ENCODE assay signal across 9 cellular contexts in the genomic region with DNA sequence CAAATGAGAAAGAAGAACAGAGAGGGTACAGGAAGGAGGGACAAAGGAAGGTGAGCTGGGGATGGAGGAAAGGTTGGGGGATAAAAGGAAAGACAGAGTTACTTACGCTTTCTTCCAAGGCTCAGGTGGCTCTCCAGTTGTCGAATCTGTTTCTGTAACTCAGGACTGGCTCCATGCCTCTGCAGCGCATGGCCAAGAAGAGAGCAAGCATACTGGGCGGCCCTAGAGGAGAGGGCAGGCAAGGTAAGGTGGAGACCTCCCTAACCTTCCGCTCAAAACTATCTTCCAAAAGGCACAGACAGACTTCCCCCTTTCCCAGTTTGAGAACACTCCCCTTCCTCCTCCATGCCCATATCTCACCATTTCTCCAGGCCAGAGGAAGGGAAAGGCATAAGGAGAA. TPM values are rescaled to one million over a fixed set of nuclear protein-coding genes. Genes with fewer than 3 reads are reported as not detected.
DNase-seq lines count a peak whose midpoint lies in the region; ATAC-seq and TF ChIP-seq lines count a peak whose summit lies in the region.
"Had no signal": no experiment of that assay in that cellular context is flagged by ENCODE, and none has a peak within 500 bp of the region (broad histone marks: within the 10 kb centered on the region; RNA-seq: fewer than 3 reads in every experiment).

No MANE protein-coding gene starts in this region.

- H3K36me3 ChIP-seq in left ventricle myocardium inferior (peaks cover 43% of the 10 kb centered on the region), breast epithelium (no peaks in the 10 kb centered on the region), mesodermal cell (ENCODE audit: control insufficient read depth, insufficient read depth, low read length) (peaks cover 44% of the 10 kb centered on the region), vagina (peaks cover 0 to 30% of the 10 kb centered on the region in 2 donors)

- TF ChIP-seq CTCF in left ventricle myocardium inferior (IDR thresholded peaks at IDR 0.05; ENCODE audit: borderline replicate concordance), result no peak
- TF ChIP-seq CTCF in breast epithelium (IDR thresholded peaks at IDR 0.05), result no peak
- no peak for TF ChIP-seq CTCF in vagina (IDR thresholded peaks at IDR 0.05)

- no peak for DNase-seq in left ventricle myocardium inferior
- no peak for DNase-seq in left ventricle myocardium superior
- DNase-seq in breast epithelium (ENCODE audit: low spot score in 2 of 2), result no peak
- no peak for DNase-seq in vagina (ENCODE audit: extremely low spot score in 2 of 2)
- no peak for DNase-seq in NCI-H2029 treated with DMSO at 0.1 percent for 48 hours (lab: John Stamatoyannopoulos, UW)
- DNase-seq: NCI-H2029 had no signal

- TF ChIP-seq POLR2A in breast epithelium (IDR thresholded peaks at IDR 0.05) (no peak), vagina (IDR thresholded peaks at IDR 0.05) (no peak)

- 95 to 100% methylated on average over 2 to 3 of the region's 5 CpGs for WGBS in mesodermal cell (ENCODE audit: insufficient coverage in 2 of 2), 2 experiments

- no peaks in the 10 kb centered on the region for H3K27me3 ChIP-seq in left ventricle myocardium inferior (ENCODE audit: low read depth)
- no peaks in the 10 kb centered on the region for H3K27me3 ChIP-seq in breast epithelium
- no peaks in the 10 kb centered on the region for H3K27me3 ChIP-seq in vagina

- peak overlapping the region; percentile 96 for H3K27ac ChIP-seq in left ventricle myocardium inferior (replicated peaks)
- peak overlapping the region; percentile 93 to 94 for H3K27ac ChIP-seq in breast epithelium
- no peak overlapping the region for H3K27ac ChIP-seq in mesodermal cell (ENCODE audit: low read depth, low read length, severe bottlenecking)
- peak overlapping the region; percentile 81 for H3K27ac ChIP-seq in vagina

- ATAC-seq in left ventricle myocardium superior (no peak), HG02623 (IDR thresholded peaks at IDR 0.05; ENCODE audit: unreplicated experiment) (no peak), HG03571 (IDR thresholded peaks at IDR 0.05; ENCODE audit: unreplicated experiment) (no peak)

- H3K4me1 ChIP-seq in left ventricle myocardium inferior, result peaks cover 36% of the 10 kb centered on the region
- peaks cover 4 to 15% of the 10 kb centered on the region in 2 donors for H3K4me1 ChIP-seq in breast epithelium
- peaks cover 7% of the 10 kb centered on the region for H3K4me1 ChIP-seq in mesodermal cell (ENCODE audit: control insufficient read depth, insufficient read depth, low read length, poor library complexity, severe bottlenecking)
- peaks cover 31% of the 10 kb centered on the region for H3K4me1 ChIP-seq in vagina

- peak overlapping the region; percentile 94 for H3K4me3 ChIP-seq in left ventricle myocardium inferior
- H3K4me3 ChIP-seq in breast epithelium, result peak overlapping the region; percentile 88 to 95 (median 88)
- peak overlapping the region; percentile 80 for H3K4me3 ChIP-seq in mesodermal cell (ENCODE audit: extremely low read depth, insufficient read depth, low read length, poor library complexity, severe bottlenecking)
- H3K4me3 ChIP-seq in vagina, result peak overlapping the region; percentile 94 to 97

- intact Hi-C loops in left ventricle myocardium inferior (cut with micrococcal nuclease) (loop anchor here (10.0 kb wide), 2 partner anchors 57 to 63 kb away; a partner anchor contains a TSS), left ventricle myocardium superior (cut with micrococcal nuclease) (loop anchor here (10.0 kb wide), 1 partner anchor 73 kb away; a partner anchor contains a TSS), breast epithelium (cut with DNase I; ENCODE audit: low total_unique reads) (no loop called here), vagina (cut with DNase I) (loop anchor here (5.0 to 10.0 kb wide), 3 partner anchors 45 to 97 kb away; a partner anchor contains a TSS)

- H3K9me3 ChIP-seq in left ventricle myocardium inferior (replicated peaks) (no peaks in the 10 kb centered on the region), breast epithelium (no peaks in the 10 kb centered on the region), mesodermal cell (ENCODE audit: control insufficient read depth, low read length) (no peaks in the 10 kb centered on the region), vagina (no peaks in the 10 kb centered on the region)

RNA-seq across cellular contexts. Expression of a gene that starts 0.9 kb away (rescaled TPM):
- total RNA-seq in left ventricle myocardium inferior (24.4 TPM), left ventricle myocardium superior (23.8 TPM), breast epithelium (10 to 100 TPM; 20.3 to 40.1 (median 22.0) TPM), vagina (23.6 TPM)
- polyA plus RNA-seq in mesodermal cell (2013, experiment 1 of 2), result 24.0 TPM
- polyA plus RNA-seq in mesodermal cell (2013, experiment 2 of 2), result 23.8 TPM

RNA-seq across cellular contexts. Expression of a gene that starts 7.7 kb away (rescaled TPM):
- 3.7 TPM for total RNA-seq in left ventricle myocardium inferior
- 0.82 TPM for total RNA-seq in left ventricle myocardium superior
- total RNA-seq in breast epithelium, result 10 to 100 TPM in 2 of 3 donors, 1 to 10 TPM in 1; 3.2 to 74.9 (median 30.2) TPM
- polyA plus RNA-seq in mesodermal cell (2013, experiment 1 of 2), result 7.4 TPM
- polyA plus RNA-seq in mesodermal cell (2013, experiment 2 of 2), result 5.8 TPM
- 6.1 TPM for total RNA-seq in vagina

RNA-seq across cellular contexts. Expression of a gene that starts 9.7 kb away (rescaled TPM):
- total RNA-seq in left ventricle myocardium inferior (64.4 TPM), left ventricle myocardium superior (57.7 TPM), breast epithelium (100 to 1,000 TPM; 115 to 137 (median 128) TPM), vagina (93.3 TPM)
- 161 TPM for polyA plus RNA-seq in mesodermal cell (2013, experiment 1 of 2)
- 144 TPM for polyA plus RNA-seq in mesodermal cell (2013, experiment 2 of 2)

RNA-seq across cellular contexts. Expression of a gene that starts 31.9 kb away (rescaled TPM):
- total RNA-seq in left ventricle myocardium inferior, result 0.77 TPM
- 1.1 TPM for total RNA-seq in left ventricle myocardium superior
- total RNA-seq in breast epithelium, result 10 to 100 TPM in 1 of 3 donors, 1 to 10 TPM in 2; 6.4 to 10.2 (median 7.0) TPM
- polyA plus RNA-seq in mesodermal cell (2013, experiment 1 of 2), result 0.22 TPM
- 0.15 TPM for polyA plus RNA-seq in mesodermal cell (2013, experiment 2 of 2)
- total RNA-seq in vagina, result 17.9 TPM

RNA-seq across cellular contexts. Expression of a gene that starts 40.2 kb away (rescaled TPM):
- 23.0 TPM for total RNA-seq in left ventricle myocardium inferior
- 25.2 TPM for total RNA-seq in left ventricle myocardium superior
- 10 to 100 TPM; 18.1 to 28.5 (median 21.8) TPM for total RNA-seq in breast epithelium
- 35.9 TPM for polyA plus RNA-seq in mesodermal cell (2013, experiment 1 of 2)
- polyA plus RNA-seq in mesodermal cell (2013, experiment 2 of 2), result 30.4 TPM
- total RNA-seq in vagina, result 25.0 TPM
